ENCODE assay signal across 31 cellular contexts in the genomic region with DNA sequence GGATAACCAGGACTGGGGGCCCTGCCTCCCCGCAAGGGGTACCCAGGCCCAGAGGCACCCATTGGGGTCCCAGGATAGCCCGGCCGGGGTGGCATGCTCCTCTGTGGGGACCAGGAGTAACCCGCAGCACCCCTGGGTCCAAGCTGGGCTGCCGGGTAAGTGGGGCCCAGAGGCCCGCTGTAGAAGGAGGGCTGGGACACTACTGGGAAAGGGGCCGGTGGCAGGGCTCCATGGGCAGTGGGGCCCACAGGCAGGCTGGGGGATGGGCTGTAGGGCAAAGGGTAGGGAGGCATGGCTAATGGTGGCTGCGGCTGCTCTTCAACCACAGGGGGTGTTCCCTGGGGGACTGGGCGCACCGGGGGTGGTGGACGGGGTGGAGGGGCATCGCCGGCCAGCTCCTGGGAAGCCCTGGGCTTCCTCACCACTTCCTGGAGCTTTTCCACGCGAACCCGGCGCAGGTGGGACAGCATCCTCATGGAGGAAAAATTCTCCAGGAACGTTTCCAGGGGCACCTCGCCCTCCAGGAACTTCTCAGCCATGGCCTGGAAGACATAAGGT. TPM values are rescaled to one million over a fixed set of nuclear protein-coding genes. Genes with fewer than 3 reads are reported as not detected.
"Had no signal": no experiment of that assay in that cellular context is flagged by ENCODE, and none has a peak within 500 bp of the region (broad histone marks: within the 10 kb centered on the region; RNA-seq: fewer than 3 reads in every experiment).

No MANE protein-coding gene starts in this region.

- H3K9me3 ChIP-seq: left ventricle myocardium inferior, mucosa of descending colon, right atrium auricular region, right lobe of liver, suprapubic skin, thoracic aorta, tibial artery, uterus had no signal

- H3K36me3 Mint-ChIP-seq: natural killer cell treated with Interleukin-12 subunit alpha and Interleukin-12 subunit beta and Interleukin-15 and Interleukin-18, amount 100 ng/mL, for 72 hours had no signal

- H3K9me3 Mint-ChIP-seq: immature natural killer cell; mesothelial cell of epicardium; natural killer cell treated with Interleukin-12 subunit alpha and Interleukin-12 subunit beta and Interleukin-15 and Interleukin-18, amount 100 ng/mL, for 72 hours; stimulated activated naive CD8-positive, alpha-beta T cell treated with anti-CD3 and anti-CD28 coated beads, Interleukin-15, Interleukin-2, amounts not matched to agents 100 ng/mL and 50 ng/mL, for 24 hours; type B pancreatic cell had no signal

- H3K27me3 Mint-ChIP-seq: naive thymus-derived CD4-positive, alpha-beta T cell; natural killer cell treated with Interleukin-12 subunit alpha and Interleukin-12 subunit beta and Interleukin-15 and Interleukin-18, amount 100 ng/mL, for 72 hours; progenitor cell of endocrine pancreas; stimulated activated naive CD8-positive, alpha-beta T cell treated with anti-CD3 and anti-CD28 coated beads, Interleukin-15, Interleukin-2, amounts not matched to agents 100 ng/mL and 50 ng/mL, for 24 hours; type B pancreatic cell had no signal

- DNase-seq: hypothalamus; immature natural killer cell; left ventricle myocardium inferior; mesendoderm; mucosa of descending colon; naive thymus-derived CD4-positive, alpha-beta T cell; stimulated activated CD4-positive, alpha-beta T cell treated with anti-CD3 and anti-CD28 coated beads, Interleukin-1b, Interleukin-23, amount 100 ng/mL, for 48 hours; stimulated activated CD4-positive, alpha-beta T cell treated with anti-CD3 and anti-CD28 coated beads, Interleukin-2, amount 100 ng/mL, for 48 hours; stimulated activated CD4-positive, alpha-beta T cell treated with anti-CD3 and anti-CD28 coated beads, Interleukin-4, amount 100 ng/mL, for 4 hours; stimulated activated CD8-positive, alpha-beta memory T cell treated with anti-CD3 and anti-CD28 coated beads, Interleukin-4, amount 100 ng/mL, for 48 hours; stimulated activated naive CD4-positive, alpha-beta T cell; tibial artery; uterus had no signal

- H3K4me2 ChIP-seq: smooth muscle cell had no signal

- H3K4me3 Mint-ChIP-seq: immature natural killer cell; mesothelial cell of epicardium; natural killer cell treated with Interleukin-12 subunit alpha and Interleukin-12 subunit beta and Interleukin-15 and Interleukin-18, amount 100 ng/mL, for 72 hours; stimulated activated naive CD8-positive, alpha-beta T cell treated with anti-CD3 and anti-CD28 coated beads, Interleukin-15, Interleukin-2, amounts not matched to agents 100 ng/mL and 50 ng/mL, for 24 hours; type B pancreatic cell had no signal

- H3K27ac ChIP-seq: left ventricle myocardium inferior, right atrium auricular region, right lobe of liver, suprapubic skin, thoracic aorta, tibial artery had no signal

- H3K4me3 ChIP-seq: left ventricle myocardium inferior, lung, mucosa of descending colon, right atrium auricular region, right lobe of liver, smooth muscle cell, suprapubic skin, thoracic aorta, tibial artery, uterus had no signal

- H3K36me3 ChIP-seq: uterus had no signal

- H3K27me3 ChIP-seq: right atrium auricular region, right lobe of liver, suprapubic skin, tibial artery, uterus had no signal

- H3K27ac Mint-ChIP-seq: immature natural killer cell; mesothelial cell of epicardium; natural killer cell treated with Interleukin-12 subunit alpha and Interleukin-12 subunit beta and Interleukin-15 and Interleukin-18, amount 100 ng/mL, for 72 hours; progenitor cell of endocrine pancreas; stimulated activated naive CD8-positive, alpha-beta T cell treated with anti-CD3 and anti-CD28 coated beads, Interleukin-15, Interleukin-2, amounts not matched to agents 100 ng/mL and 50 ng/mL, for 24 hours; type B pancreatic cell had no signal

RNA-seq across cellular contexts. Expression of a gene that starts 29.8 kb away (rescaled TPM):
- total RNA-seq: kidney epithelial cell, mesothelial cell of epicardium, myocyte, osteocyte, progenitor cell of endocrine pancreas, pulmonary artery endothelial cell, renal cortical epithelial cell, skeletal muscle tissue, smooth muscle cell had no signal
- polyA plus RNA-seq: neural cell had no signal
